ENCODE assay signal across 9 cellular contexts in genomic region chr6:109308018-109308492, GRCh38.
A peak's percentile ranks its signal among the peaks of the same experiment; 100 is the strongest.
DNase-seq lines count a peak whose midpoint lies in the region; ATAC-seq and TF ChIP-seq lines count a peak whose summit lies in the region.
"Had no signal": no experiment of that assay in that cellular context is flagged by ENCODE, and none has a peak within 500 bp of the region (broad histone marks: within the 10 kb centered on the region; RNA-seq: fewer than 3 reads in every experiment).

No MANE protein-coding gene starts in this region.

- H2AFZ ChIP-seq in PC-9 = no peak overlapping the region
- no peak overlapping the region for H2AFZ ChIP-seq in OCI-LY7 (ENCODE audit: low read length)

- BruUV-seq in PC-9 (replicated peaks; lab: Mats Ljungman, UMichigan) = no TSS peak
- BruUV-seq in OCI-LY7 (replicated peaks; lab: Mats Ljungman, UMichigan) = no TSS peak

- no peak overlapping the region; the same call in 1 of the 2 replicates for H3K4me2 ChIP-seq in PC-9
- H3K4me2 ChIP-seq in OCI-LY7 (ENCODE audit: low read length) = no peak overlapping the region

- H3K4me1 ChIP-seq in PC-9 (replicated peaks; ENCODE audit: insufficient read depth) = peaks cover 26% of the 10 kb centered on the region
- H3K4me1 ChIP-seq in skeletal muscle tissue (ENCODE audit: control insufficient read depth in 3 of 3, insufficient read depth in 3 of 3, low read length in 3 of 3) = peaks cover 18 to 27% (median 24%) of the 10 kb centered on the region in 3 donors
- peaks cover 27% of the 10 kb centered on the region for H3K4me1 ChIP-seq in OCI-LY7 (ENCODE audit: insufficient read depth, low read length, poor library complexity, severe bottlenecking)

- H3K36me3 ChIP-seq in PC-9 (ENCODE audit: low read depth) (no peaks in the 10 kb centered on the region), skeletal muscle tissue (ENCODE audit: control insufficient read depth in 3 of 3, insufficient read depth in 3 of 3, low read length in 3 of 3) (no peaks in the 10 kb centered on the region), OCI-LY7 (ENCODE audit: insufficient read depth, low read length) (no peaks in the 10 kb centered on the region)

- ATAC-seq in GM18861 (IDR thresholded peaks at IDR 0.05; ENCODE audit: unreplicated experiment) (no peak), GM19467 (IDR thresholded peaks at IDR 0.05; ENCODE audit: unreplicated experiment) (no peak)

- CTCF ChIA-PET in PC-9 (lab: Charles Lee) = no interaction called here
- CTCF ChIA-PET in OCI-LY7 (lab: Charles Lee; ENCODE audit: unreplicated experiment) = no interaction called here

- TF ChIP-seq CTCF in PC-9 (conservative IDR thresholded peaks at IDR 0.05) (no peak), fibroblast of mammary gland (conservative IDR thresholded peaks at IDR 0.05; ENCODE audit: control insufficient read depth, insufficient read depth, low read depth, low read length) (no peak), OCI-LY7 (conservative IDR thresholded peaks at IDR 0.05; ENCODE audit: low read length) (no peak)

- H3K79me2 ChIP-seq in PC-9 (ENCODE audit: low read depth) (no peaks in the 10 kb centered on the region), OCI-LY7 (ENCODE audit: insufficient read depth, low read depth, low read length) (no peaks in the 10 kb centered on the region)

- intact Hi-C loops in PC-9 (cut with micrococcal nuclease; ENCODE audit: unreplicated experiment) (no loop called here), OCI-LY7 (cut with micrococcal nuclease; ENCODE audit: unreplicated experiment) (no loop called here)

- peak; percentile 44 for DNase-seq in EL
- DNase-seq in PC-9 = peak in 1 of 2 experiments; percentile 81
- peak; percentile 98 for DNase-seq in fibroblast of mammary gland (ENCODE audit: low read depth)
- DNase-seq in retina = no peak
- no peak for DNase-seq in OCI-LY7 (ENCODE audit: low spot score)
- DNase-seq: activated naive CD4-positive, alpha-beta T cell treated with anti-CD3 and anti-CD28 coated beads, Interleukin-2, amount 10 ng/mL, durations not matched to agents 7 days and 5 days had no signal

- H3K27me3 ChIP-seq in PC-9 (ENCODE audit: insufficient read depth, low read depth) = no peaks in the 10 kb centered on the region
- H3K27me3 ChIP-seq in skeletal muscle tissue (ENCODE audit: control insufficient read depth in 3 of 3, insufficient read depth in 3 of 3, low read length in 3 of 3) = no peaks in the 10 kb centered on the region

- POLR2A ChIA-PET in PC-9 (lab: Charles Lee; ENCODE audit: unreplicated experiment) = interaction anchor here (0.7 kb wide), 1 partner anchor 72 kb away, joined by 5 read pairs; no protein-coding TSS in a partner anchor
- POLR2A ChIA-PET in OCI-LY7 (lab: Charles Lee) = interaction anchor here (0.7 kb wide), 1 partner anchor 849 kb away, joined by 3 read pairs; no protein-coding TSS in a partner anchor

- no peaks in the 10 kb centered on the region for H3F3A ChIP-seq in PC-9 (ENCODE audit: insufficient read depth, low read depth)

- no peak overlapping the region for H3K9ac ChIP-seq in skeletal muscle tissue (ENCODE audit: low read depth in 1 of 3, low read length in 3 of 3)

- H3K9me3 ChIP-seq in PC-9 (ENCODE audit: insufficient read depth, low read depth) (no peaks in the 10 kb centered on the region), skeletal muscle tissue (ENCODE audit: control insufficient read depth in 3 of 3, low read length in 3 of 3) (no peaks in the 10 kb centered on the region), OCI-LY7 (ENCODE audit: low read length) (no peaks in the 10 kb centered on the region)

- H4K20me1 ChIP-seq in PC-9 (ENCODE audit: insufficient read depth) (no peaks in the 10 kb centered on the region), OCI-LY7 (ENCODE audit: insufficient read depth, low read length) (no peaks in the 10 kb centered on the region)

- H3K9me2 ChIP-seq in PC-9 (ENCODE audit: insufficient read depth) (no peaks in the 10 kb centered on the region), OCI-LY7 (ENCODE audit: insufficient read depth, low read length) (no peaks in the 10 kb centered on the region)

- no peak overlapping the region for H3K4me3 ChIP-seq in PC-9
- no peak overlapping the region for H3K4me3 ChIP-seq in fibroblast of mammary gland (ENCODE audit: control insufficient read depth, low read depth, low read length)
- no peak overlapping the region for H3K4me3 ChIP-seq in skeletal muscle tissue (ENCODE audit: low read length in 3 of 3)
- no peak overlapping the region for H3K4me3 ChIP-seq in OCI-LY7 (ENCODE audit: low read depth, low read length, poor library complexity, severe bottlenecking)

- H3K27ac ChIP-seq in PC-9 (peak overlapping the region; percentile 28; the same call in 1 of the 2 replicates), skeletal muscle tissue (ENCODE audit: low read depth, low read length) (peak overlapping the region; percentile 39), OCI-LY7 (ENCODE audit: low read depth, low read length, poor library complexity, severe bottlenecking) (no peak overlapping the region)

Comparison
In these comparisons a context has a peak if more than half of its experiments do, and no peak if none do; other contexts are left out.
1. DNase-seq: peak in EL (single experiment) and fibroblast of mammary gland (single experiment); none in retina (single experiment) and OCI-LY7 (single experiment).